11 cellular contexts compared by ENCODE assay signal in genomic region chr7:2687338-2687869, GRCh38. TPM values are rescaled to one million over a fixed set of nuclear protein-coding genes. Genes with fewer than 3 reads are reported as not detected.
DNase-seq lines count a peak whose midpoint lies in the region; ATAC-seq and TF ChIP-seq lines count a peak whose summit lies in the region.
"Had no signal": no experiment of that assay in that cellular context is flagged by ENCODE, and none has a peak within 500 bp of the region (broad histone marks: within the 10 kb centered on the region; RNA-seq: fewer than 3 reads in every experiment).

No MANE protein-coding gene starts in this region.

- DNase-seq in NCI-H510A (lab: John Stamatoyannopoulos, UW) = peak; percentile 30
- DNase-seq in endodermal cell = no peak
- DNase-seq in renal cortical epithelial cell (ENCODE audit: low read depth) = peak; percentile 75
- DNase-seq in stimulated activated CD4-positive, alpha-beta T cell treated with anti-CD3 and anti-CD28 coated beads, Interleukin-12 subunit alpha, Interleukin-12 subunit beta, amount 100 ng/mL, for 4 hours = no peak
- DNase-seq: activated naive CD4-positive, alpha-beta T cell treated with anti-CD3 and anti-CD28 coated beads, Interleukin-2, amount 10 ng/mL, durations not matched to agents 7 days and 5 days; MV-4-11 had no signal

- peaks cover 43% of the 10 kb centered on the region for H3K27me3 ChIP-seq in endodermal cell (ENCODE audit: control insufficient read depth, insufficient read depth, low read length, poor library complexity, severe bottlenecking)

- H3K4me3 ChIP-seq in endodermal cell (ENCODE audit: low read length) = no peak overlapping the region

- ATAC-seq in GM18858 (IDR thresholded peaks at IDR 0.05; ENCODE audit: unreplicated experiment) = no peak
- ATAC-seq in GM21737 (IDR thresholded peaks at IDR 0.05; ENCODE audit: unreplicated experiment) = no peak
- no peak for ATAC-seq in HG02642 (IDR thresholded peaks at IDR 0.05; ENCODE audit: poor library complexity, unreplicated experiment)

- peaks cover 41% of the 10 kb centered on the region for H3K27me3 Mint-ChIP-seq in endodermal cell (ENCODE audit: insufficient read depth)

- no peak overlapping the region for H3K27ac Mint-ChIP-seq in endodermal cell
- H3K27ac Mint-ChIP-seq: activated naive CD4-positive, alpha-beta T cell treated with anti-CD3 and anti-CD28 coated beads, Interleukin-2, amount 10 ng/mL, durations not matched to agents 7 days and 5 days; nephron had no signal

- H3K36me3 Mint-ChIP-seq in endodermal cell (ENCODE audit: low read depth) = no peaks in the 10 kb centered on the region
- H3K36me3 Mint-ChIP-seq: activated naive CD4-positive, alpha-beta T cell treated with anti-CD3 and anti-CD28 coated beads, Interleukin-2, amount 10 ng/mL, durations not matched to agents 7 days and 5 days had no signal

- peaks cover 6% of the 10 kb centered on the region for H3K4me1 Mint-ChIP-seq in endodermal cell

- peaks cover 2% of the 10 kb centered on the region for H3K9me3 Mint-ChIP-seq in endodermal cell
- H3K9me3 Mint-ChIP-seq: activated naive CD4-positive, alpha-beta T cell treated with anti-CD3 and anti-CD28 coated beads, Interleukin-2, amount 10 ng/mL, durations not matched to agents 7 days and 5 days; nephron had no signal

- H3K36me3 ChIP-seq in ES-I3 (ENCODE audit: insufficient read depth, low read length) (no peaks in the 10 kb centered on the region), endodermal cell (ENCODE audit: control insufficient read depth, insufficient read depth, low read length) (no peaks in the 10 kb centered on the region)

- H3K9ac ChIP-seq in ES-I3 (ENCODE audit: low read depth, low read length) (peak overlapping the region; percentile 37; the same call in 1 of the 2 replicates), endodermal cell (ENCODE audit: extremely low read depth, low read length, poor library complexity, severe bottlenecking) (no peak overlapping the region)

- H3K4me3 Mint-ChIP-seq in endodermal cell = peak overlapping the region; percentile 28
- H3K4me3 Mint-ChIP-seq: activated naive CD4-positive, alpha-beta T cell treated with anti-CD3 and anti-CD28 coated beads, Interleukin-2, amount 10 ng/mL, durations not matched to agents 7 days and 5 days had no signal

- H3K9me3 ChIP-seq in ES-I3 (ENCODE audit: control insufficient read depth, insufficient read depth, low read length) (no peaks in the 10 kb centered on the region), endodermal cell (ENCODE audit: control insufficient read depth, low read length) (no peaks in the 10 kb centered on the region)

- no peak overlapping the region for H3K27ac ChIP-seq in endodermal cell (ENCODE audit: low read depth, low read length)

- no peak for TF ChIP-seq CTCF in endodermal cell (conservative IDR thresholded peaks at IDR 0.05)

- 79 to 85% methylated on average over 13 to 17 of the region's 17 CpGs for WGBS in endodermal cell (ENCODE audit: insufficient coverage in 1 of 2, insufficient read length in 1 of 2), 2 experiments

- peaks cover 14% of the 10 kb centered on the region; the same call in 1 of the 2 replicates for H3K4me1 ChIP-seq in ES-I3 (ENCODE audit: insufficient read depth, low read length)
- H3K4me1 ChIP-seq in endodermal cell (ENCODE audit: control insufficient read depth, insufficient read depth, low read length) = no peaks in the 10 kb centered on the region

RNA-seq across cellular contexts. Expression of gene AMZ1, which starts 0.6 kb away (rescaled TPM):
- 1 to 10 TPM in 1 of 2 donors, under 1 TPM in 1; 0.66 to 1.6 TPM for total RNA-seq in endodermal cell
- polyA plus RNA-seq in endodermal cell (2013, experiment 1 of 2) = 0.07 TPM
- not detected for polyA plus RNA-seq in endodermal cell (2013, experiment 2 of 2)
- total RNA-seq in renal cortical epithelial cell = 3.5 and 14.2 TPM in 2 replicates

RNA-seq across cellular contexts. Expression of gene TTYH3, which starts 55.6 kb away (rescaled TPM):
- total RNA-seq in endodermal cell (100 to 1,000 TPM; 145 to 152 TPM), renal cortical epithelial cell (52.4 and 163 TPM in 2 replicates)
- polyA plus RNA-seq in endodermal cell (2013, experiment 1 of 2) = 164 TPM
- polyA plus RNA-seq in endodermal cell (2013, experiment 2 of 2) = 151 TPM

Comparison
In these comparisons a context has a peak if more than half of its experiments do, and no peak if none do; other contexts are left out.
1. DNase-seq: peak in NCI-H510A (single experiment) and renal cortical epithelial cell (single experiment); none in endodermal cell (single experiment) and stimulated activated CD4-positive, alpha-beta T cell treated with anti-CD3 and anti-CD28 coated beads, Interleukin-12 subunit alpha, Interleukin-12 subunit beta, amount 100 ng/mL, for 4 hours (single experiment).